ENCODE assay signal across 1 cellular context in the genomic region with DNA sequence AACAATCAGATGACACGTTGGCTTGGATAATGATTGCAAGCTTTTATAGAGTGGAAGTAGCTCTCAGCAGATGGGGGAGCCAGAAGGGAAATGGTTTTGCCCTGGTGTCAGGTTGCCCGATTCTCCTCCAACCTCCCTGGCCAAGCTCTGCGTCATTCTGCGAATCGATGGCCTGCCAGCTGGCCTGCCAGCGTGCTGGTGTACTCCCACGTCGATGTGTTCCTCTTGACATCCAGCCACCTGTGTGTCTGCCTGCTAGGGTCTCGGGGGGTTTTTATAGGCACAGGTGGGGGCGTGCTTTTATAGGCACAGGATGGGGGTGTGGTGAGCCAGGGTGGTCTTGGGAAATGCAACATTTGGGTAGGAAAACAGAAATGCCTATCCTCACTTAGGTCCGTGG.
TF ChIP-seq lines count a peak whose summit lies in the region.

No MANE protein-coding gene starts in this region.

TF ChIP-seq in H1, 55 proteins besides CTCF, POLR2A, EP300 and RAD21:
- peak; percentile 91 for TF ChIP-seq ASH2L (IDR thresholded peaks at IDR 0.05; ENCODE audit: low read length)
- TF ChIP-seq, protein P1, sequence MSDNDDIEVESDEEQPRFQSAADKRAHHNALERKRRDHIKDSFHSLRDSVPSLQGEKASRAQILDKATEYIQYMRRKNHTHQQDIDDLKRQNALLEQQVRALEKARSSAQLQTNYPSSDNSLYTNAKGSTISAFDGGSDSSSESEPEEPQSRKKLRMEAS (IDR thresholded peaks at IDR 0.05) = peak; percentile 44
- 0 out of 2 replicates have a peak, but pooled peaks have one; percentile 51 for TF ChIP-seq TBP (IDR thresholded peaks at IDR 0.05; ENCODE audit: low read depth, low read length)
- TF ChIP-seq GTF2F1 (IDR thresholded peaks at IDR 0.05; ENCODE audit: borderline replicate concordance, low read depth, low read length) = no peak
- peak; percentile 41 to 60; a peak in 1 of 4 replicates for TF ChIP-seq SIN3A (conservative IDR thresholded peaks at IDR 0.05 in 1 of 2, IDR thresholded peaks at IDR 0.05 in 1 of 2; ENCODE audit: low read depth in 1 of 2, low read length in 2 of 2)
- no peak for TF ChIP-seq GABPA (IDR thresholded peaks at IDR 0.05; ENCODE audit: borderline replicate concordance, insufficient read depth, low read length)
- TF ChIP-seq BRCA1 (IDR thresholded peaks at IDR 0.05; ENCODE audit: low read depth, low read length) = no peak
- TF ChIP-seq SAP30 (IDR thresholded peaks at IDR 0.05; ENCODE audit: insufficient read depth, insufficient replicate concordance, low read length) = peak; percentile 53
- 0 out of 2 replicates have a peak, but pooled peaks have one; percentile 70 for TF ChIP-seq RBBP5 (IDR thresholded peaks at IDR 0.05; ENCODE audit: borderline replicate concordance, low read depth, low read length)
